Comparison of ENCODE assay signal across 8 cellular contexts in genomic region chr5:132557425-132557805, GRCh38. TPM values are rescaled to one million over a fixed set of nuclear protein-coding genes. Genes with fewer than 3 reads are reported as not detected.
DNase-seq lines count a peak whose midpoint lies in the region; ATAC-seq and TF ChIP-seq lines count a peak whose summit lies in the region.

No MANE protein-coding gene starts in this region.

- peaks cover 8% of the 10 kb centered on the region for H3K36me3 Mint-ChIP-seq in activated CD4-positive, alpha-beta T cell treated with anti-CD3 and anti-CD28 coated beads for 36 hours (ENCODE audit: low read depth)
- peaks cover 3% of the 10 kb centered on the region for H3K36me3 Mint-ChIP-seq in activated naive CD4-positive, alpha-beta T cell treated with anti-CD3 and anti-CD28 coated beads, Interleukin-2, amount 50 U/mL, for 24 hours

- TF ChIP-seq CTCF in left ventricle myocardium inferior (IDR thresholded peaks at IDR 0.05; ENCODE audit: borderline replicate concordance), result no peak

- peaks cover 11% of the 10 kb centered on the region for H3K9me3 ChIP-seq in NT2/D1 (ENCODE audit: insufficient read depth, low read length)
- no peaks in the 10 kb centered on the region for H3K9me3 ChIP-seq in left ventricle myocardium inferior (replicated peaks)

- H3K9me3 Mint-ChIP-seq in activated CD4-positive, alpha-beta T cell treated with anti-CD3 and anti-CD28 coated beads for 36 hours (ENCODE audit: low read depth), result no peaks in the 10 kb centered on the region
- H3K9me3 Mint-ChIP-seq in activated naive CD4-positive, alpha-beta T cell treated with anti-CD3 and anti-CD28 coated beads, Interleukin-2, amount 50 U/mL, for 24 hours, result peaks cover 7% of the 10 kb centered on the region

- peak; percentile 24 for ATAC-seq in activated CD4-positive, alpha-beta T cell treated with anti-CD3 and anti-CD28 coated beads for 36 hours
- peak; percentile 43 for ATAC-seq in HG02759 (IDR thresholded peaks at IDR 0.05; ENCODE audit: unreplicated experiment)

- peak overlapping the region; percentile 96 for H3K4me3 Mint-ChIP-seq in activated CD4-positive, alpha-beta T cell treated with anti-CD3 and anti-CD28 coated beads for 36 hours
- H3K4me3 Mint-ChIP-seq in activated naive CD4-positive, alpha-beta T cell treated with anti-CD3 and anti-CD28 coated beads, Interleukin-2, amount 50 U/mL, for 24 hours, result peak overlapping the region; percentile 99

- POLR2A ChIA-PET in activated CD4-positive, alpha-beta T cell treated with anti-CD3 and anti-CD28 coated beads for 36 hours (lab: Charles Lee), result interaction anchor here (1.0 to 1.2 kb wide), 2 partner anchors 67 to 309 kb away, joined by 4 read pairs; partner anchors contain the start of genes GDF9, IRF1 and UQCRQ

- H3K4me1 Mint-ChIP-seq in activated CD4-positive, alpha-beta T cell treated with anti-CD3 and anti-CD28 coated beads for 36 hours, result peaks cover 21% of the 10 kb centered on the region
- H3K4me1 Mint-ChIP-seq in activated naive CD4-positive, alpha-beta T cell treated with anti-CD3 and anti-CD28 coated beads, Interleukin-2, amount 50 U/mL, for 24 hours, result peaks cover 34% of the 10 kb centered on the region

- H3K27me3 Mint-ChIP-seq in activated CD4-positive, alpha-beta T cell treated with anti-CD3 and anti-CD28 coated beads for 36 hours, result no peaks in the 10 kb centered on the region
- H3K27me3 Mint-ChIP-seq in activated naive CD4-positive, alpha-beta T cell treated with anti-CD3 and anti-CD28 coated beads, Interleukin-2, amount 50 U/mL, for 24 hours, result no peaks in the 10 kb centered on the region

- H3K36me3 ChIP-seq in NT2/D1 (ENCODE audit: insufficient read depth, insufficient read length, low read length), result peaks cover 25% of the 10 kb centered on the region
- peaks cover 21% of the 10 kb centered on the region for H3K36me3 ChIP-seq in left ventricle myocardium inferior
- H3K36me3 ChIP-seq in rectal smooth muscle tissue (ENCODE audit: control insufficient read depth, insufficient read depth, low read length), result peaks cover 5% of the 10 kb centered on the region

- H3K4me3 ChIP-seq in NT2/D1 (ENCODE audit: insufficient read length, low read depth) (peak overlapping the region; percentile 72), left ventricle myocardium inferior (peak overlapping the region; percentile 88), rectal smooth muscle tissue (ENCODE audit: low read length) (peak overlapping the region; percentile 84)

- peak; percentile 52 for DNase-seq in activated CD4-positive, alpha-beta T cell treated with anti-CD3 and anti-CD28 coated beads for 36 hours
- no peak for DNase-seq in activated CD4-positive, alpha-beta T cell treated with anti-CD3 and anti-CD28 coated beads for 1 hour
- DNase-seq in NT2/D1 (ENCODE audit: low read depth, low spot score), result no peak
- DNase-seq in left ventricle myocardium inferior, result peak; percentile 22
- DNase-seq in retina, result no peak

- H3K27ac ChIP-seq in left ventricle myocardium inferior (replicated peaks), result peak overlapping the region; percentile 89
- peak overlapping the region; percentile 88 for H3K27ac ChIP-seq in rectal smooth muscle tissue (ENCODE audit: low read depth, low read length)

- H3K27ac Mint-ChIP-seq in activated CD4-positive, alpha-beta T cell treated with anti-CD3 and anti-CD28 coated beads for 36 hours, result peak overlapping the region; percentile 98
- H3K27ac Mint-ChIP-seq in activated naive CD4-positive, alpha-beta T cell treated with anti-CD3 and anti-CD28 coated beads, Interleukin-2, amount 50 U/mL, for 24 hours, result peak overlapping the region; percentile 99

- intact Hi-C loops in activated CD4-positive, alpha-beta T cell treated with anti-CD3 and anti-CD28 coated beads for 36 hours (cut with DNase I, micrococcal nuclease), result loop anchor here in 1 of 2 experiments (2.0 to 5.0 kb wide), 4 partner anchors 67 to 923 kb away; partner anchors contain the start of genes AFF4, IRF1 and RAPGEF6
- intact Hi-C loops in left ventricle myocardium inferior (cut with micrococcal nuclease), result no loop called here

- no peaks in the 10 kb centered on the region for H3K27me3 ChIP-seq in NT2/D1 (ENCODE audit: insufficient read depth, insufficient read length)
- no peaks in the 10 kb centered on the region for H3K27me3 ChIP-seq in left ventricle myocardium inferior (ENCODE audit: low read depth)
- H3K27me3 ChIP-seq in rectal smooth muscle tissue (ENCODE audit: control insufficient read depth, insufficient read depth, low read length), result no peaks in the 10 kb centered on the region

- peak overlapping the region; percentile 86 for H3K9ac ChIP-seq in NT2/D1 (ENCODE audit: insufficient read length, low read depth)
- peak overlapping the region; percentile 84 for H3K9ac ChIP-seq in rectal smooth muscle tissue (ENCODE audit: low read length)

- H3K4me1 ChIP-seq in NT2/D1 (ENCODE audit: insufficient read depth, insufficient read length) (no peaks in the 10 kb centered on the region), left ventricle myocardium inferior (peaks cover 29% of the 10 kb centered on the region), rectal smooth muscle tissue (ENCODE audit: control insufficient read depth, insufficient read depth, low read length) (peaks cover 4% of the 10 kb centered on the region)

- CTCF ChIA-PET in activated CD4-positive, alpha-beta T cell treated with anti-CD3 and anti-CD28 coated beads for 36 hours (lab: Charles Lee), result interaction anchor here (0.6 to 2.0 kb wide), 4 partner anchors 11 to 96 kb away, joined by 3 to 7 read pairs (median 4); no protein-coding TSS in a partner anchor

RNA-seq across cellular contexts. Expression of gene RAD50, which starts 0.6 kb away (rescaled TPM):
- 10 to 100 TPM; 46.0 to 51.3 TPM for total RNA-seq in activated CD4-positive, alpha-beta T cell treated with anti-CD3 and anti-CD28 coated beads for 36 hours
- total RNA-seq in left ventricle myocardium inferior, result 33.4 TPM

RNA-seq across cellular contexts. Expression of gene IL5, which starts 14.1 kb away (rescaled TPM):
- 1 to 10 TPM in 1 of 2 experiments, under 1 TPM in 1; 0.69 to 1.6 TPM for total RNA-seq in activated CD4-positive, alpha-beta T cell treated with anti-CD3 and anti-CD28 coated beads for 36 hours
- not detected for total RNA-seq in left ventricle myocardium inferior

Comparison
In these comparisons a context has a peak if more than half of its experiments do, and no peak if none do; other contexts are left out.
1. DNase-seq: peak in activated CD4-positive, alpha-beta T cell treated with anti-CD3 and anti-CD28 coated beads for 36 hours (single experiment) and left ventricle myocardium inferior (single experiment); none in activated CD4-positive, alpha-beta T cell treated with anti-CD3 and anti-CD28 coated beads for 1 hour (single experiment), NT2/D1 (single experiment) and retina (single experiment).
2. Peak in every context shown above with its lines, with median percentiles within 50 percentile points of each other: H3K4me3 ChIP-seq.